ENCODE assay signal across 8 cellular contexts in genomic region chr9:127898433-127899199, GRCh38. TPM values are rescaled to one million over a fixed set of nuclear protein-coding genes. Genes with fewer than 3 reads are reported as not detected.
DNase-seq lines count a peak whose midpoint lies in the region; ATAC-seq lines count a peak whose summit lies in the region.

No MANE protein-coding gene starts in this region.

- peaks cover 29% of the 10 kb centered on the region for H3K4me1 Mint-ChIP-seq in activated T-cell treated with anti-CD3 and anti-CD28 coated beads, Interleukin-2, amount 50 U/mL, for 72 hours (ENCODE audit: low read depth)

- peaks cover 13 to 27% of the 10 kb centered on the region in 2 donors for H3K36me3 Mint-ChIP-seq in activated T-cell treated with anti-CD3 and anti-CD28 coated beads, Interleukin-2, amount 50 U/mL, for 72 hours (ENCODE audit: insufficient read depth in 2 of 2)

- no peak overlapping the region for H3K27ac Mint-ChIP-seq in activated T-cell treated with anti-CD3 and anti-CD28 coated beads, Interleukin-2, amount 50 U/mL, for 72 hours

- H3K4me3 Mint-ChIP-seq in activated T-cell treated with anti-CD3 and anti-CD28 coated beads, Interleukin-2, amount 50 U/mL, for 72 hours, result peak overlapping the region; percentile 84 to 88

- DNase-seq in EL, result peak; percentile 82
- peak in 1 of 2 donors; percentile 34 for DNase-seq in activated T-cell treated with anti-CD3 and anti-CD28 coated beads, Interleukin-2, amount 50 U/mL, for 72 hours
- peak; percentile 53 for DNase-seq in fibroblast of the conjunctiva (ENCODE audit: low read depth)
- DNase-seq in non-pigmented ciliary epithelial cell (ENCODE audit: low read depth), result peak; percentile 67
- no peak for DNase-seq in NCI-H1694 (lab: John Stamatoyannopoulos, UW)
- no peak for DNase-seq in NCI-H187 treated with DMSO at 0.1 percent for 48 hours (lab: John Stamatoyannopoulos, UW)

- ATAC-seq in HG03135 (IDR thresholded peaks at IDR 0.05; ENCODE audit: unreplicated experiment), result peak; percentile 4
- peak; percentile 10 for ATAC-seq in activated T-cell treated with anti-CD3 and anti-CD28 coated beads, Interleukin-2, amount 50 U/mL, for 72 hours (replicated peaks in 1 of 2)
- ATAC-seq in HG03139 (IDR thresholded peaks at IDR 0.05; ENCODE audit: unreplicated experiment), result no peak

- no peaks in the 10 kb centered on the region for H3K27me3 Mint-ChIP-seq in activated T-cell treated with anti-CD3 and anti-CD28 coated beads, Interleukin-2, amount 50 U/mL, for 72 hours (ENCODE audit: low read depth)

- H3K9me3 Mint-ChIP-seq in activated T-cell treated with anti-CD3 and anti-CD28 coated beads, Interleukin-2, amount 50 U/mL, for 72 hours, result peaks cover 0 to 2% of the 10 kb centered on the region in 2 donors

RNA-seq across cellular contexts. Expression of gene ST6GALNAC6, which starts 0.8 kb away (rescaled TPM):
- 10 to 100 TPM; 74.4 to 75.6 TPM for total RNA-seq in activated T-cell treated with anti-CD3 and anti-CD28 coated beads, Interleukin-2, amount 50 U/mL, for 72 hours

RNA-seq across cellular contexts. Expression of gene ST6GALNAC4, which starts 18.2 kb away (rescaled TPM):
- total RNA-seq in activated T-cell treated with anti-CD3 and anti-CD28 coated beads, Interleukin-2, amount 50 U/mL, for 72 hours, result 10 to 100 TPM; 28.1 to 30.5 TPM

RNA-seq across cellular contexts. Expression of gene AK1, which starts 21.1 kb away (rescaled TPM):
- total RNA-seq in activated T-cell treated with anti-CD3 and anti-CD28 coated beads, Interleukin-2, amount 50 U/mL, for 72 hours, result 10 to 100 TPM; 37.7 to 41.9 TPM

RNA-seq across cellular contexts. Expression of gene PIP5KL1, which starts 32.0 kb away (rescaled TPM):
- total RNA-seq in activated T-cell treated with anti-CD3 and anti-CD28 coated beads, Interleukin-2, amount 50 U/mL, for 72 hours, result 1 to 10 TPM; 4.4 to 6.4 TPM

RNA-seq across cellular contexts. Expression of gene DPM2, which starts 39.0 kb away (rescaled TPM):
- 10 to 100 TPM; 44.2 to 51.1 TPM for total RNA-seq in activated T-cell treated with anti-CD3 and anti-CD28 coated beads, Interleukin-2, amount 50 U/mL, for 72 hours

Comparison
In these comparisons a context has a peak if more than half of its experiments do, and no peak if none do; other contexts are left out.
1. DNase-seq: peak in EL (single experiment), fibroblast of the conjunctiva (single experiment) and non-pigmented ciliary epithelial cell (single experiment); none in NCI-H1694 (single experiment) and NCI-H187 treated with DMSO at 0.1 percent for 48 hours (single experiment).